ENCODE assay signal across 13 cellular contexts in genomic region chr16:45454-45853, GRCh38. TPM values are rescaled to one million over a fixed set of nuclear protein-coding genes. Genes with fewer than 3 reads are reported as not detected.
DNase-seq lines count a peak whose midpoint lies in the region; ATAC-seq and TF ChIP-seq lines count a peak whose summit lies in the region.
"Had no signal": no experiment of that assay in that cellular context is flagged by ENCODE, and none has a peak within 500 bp of the region (broad histone marks: within the 10 kb centered on the region; RNA-seq: fewer than 3 reads in every experiment).

No MANE protein-coding gene starts in this region.

- H3K9me1 ChIP-seq in IMR-90 (ENCODE audit: insufficient read depth, low read length), result peaks cover 4% of the 10 kb centered on the region; the same call in 1 of the 2 replicates

- no peaks in the 10 kb centered on the region for H3K27me3 ChIP-seq in IMR-90 (ENCODE audit: control insufficient read depth, insufficient read depth, low read length)
- H3K27me3 ChIP-seq in stomach, result no peaks in the 10 kb centered on the region

- TF ChIP-seq CTCF in IMR-90 (conservative IDR thresholded peaks at IDR 0.05; ENCODE audit: low read depth, low read length) (no peak), WTC11 (IDR thresholded peaks at IDR 0.05) (no peak), stomach (IDR thresholded peaks at IDR 0.05) (no peak)

- no peak overlapping the region for H4K5ac ChIP-seq in IMR-90 (ENCODE audit: low read depth, low read length)

- H3K4me3 ChIP-seq in IMR-90 (ENCODE audit: insufficient read depth, low read depth, low read length), result no peak overlapping the region
- no peak overlapping the region for H3K4me3 ChIP-seq in stomach

- H4K20me1 ChIP-seq in IMR-90 (ENCODE audit: insufficient read depth, low read length), result peaks cover 3% of the 10 kb centered on the region; the same call in 1 of the 2 replicates

- no peak for TF ChIP-seq POLR2A in IMR-90 (IDR thresholded peaks at IDR 0.05; ENCODE audit: low read depth, low read length)
- no peak for TF ChIP-seq POLR2A in stomach (IDR thresholded peaks at IDR 0.05)

- no peaks in the 10 kb centered on the region for H3K27me3 Mint-ChIP-seq in WTC11 (ENCODE audit: low read depth)
- no peaks in the 10 kb centered on the region for H3K27me3 Mint-ChIP-seq in stimulated activated memory B cell treated with anti-CD40 and anti-IgM and Interleukin-4, amounts not matched to agents 10 μg/mL and 1 μg/mL and 100 μg/mL, for 72 hours

- H3K4me2 ChIP-seq in IMR-90 (ENCODE audit: low read depth, low read length), result no peak overlapping the region

- no peak overlapping the region for H2BK5ac ChIP-seq in IMR-90 (ENCODE audit: low read depth, low read length, poor library complexity, severe bottlenecking)

- peaks cover 25% of the 10 kb centered on the region for H3K9me3 Mint-ChIP-seq in WTC11
- H3K9me3 Mint-ChIP-seq in stimulated activated memory B cell treated with anti-CD40 and anti-IgM and Interleukin-4, amounts not matched to agents 10 μg/mL and 1 μg/mL and 100 μg/mL, for 72 hours, result no peaks in the 10 kb centered on the region

- no peak overlapping the region for H2BK20ac ChIP-seq in IMR-90 (ENCODE audit: low read depth, low read length)

- H3K27ac Mint-ChIP-seq in WTC11, result no peak overlapping the region
- peak overlapping the region; percentile 17 for H3K27ac Mint-ChIP-seq in stimulated activated memory B cell treated with anti-CD40 and anti-IgM and Interleukin-4, amounts not matched to agents 10 μg/mL and 1 μg/mL and 100 μg/mL, for 72 hours

- H3K27ac ChIP-seq in IMR-90 (ENCODE audit: insufficient read depth, low read length) (no peak overlapping the region), stomach (no peak overlapping the region)

- H3K9me3 ChIP-seq in IMR-90 (ENCODE audit: control insufficient read depth, insufficient read depth, low read length) (no peaks in the 10 kb centered on the region), stomach (no peaks in the 10 kb centered on the region)

- peaks cover 77% of the 10 kb centered on the region for H3K36me3 Mint-ChIP-seq in WTC11
- H3K36me3 Mint-ChIP-seq in stimulated activated memory B cell treated with anti-CD40 and anti-IgM and Interleukin-4, amounts not matched to agents 10 μg/mL and 1 μg/mL and 100 μg/mL, for 72 hours, result peaks cover 64% of the 10 kb centered on the region

- intact Hi-C loops in IMR-90 (cut with micrococcal nuclease), result no loop called here
- intact Hi-C loops in stomach (cut with DNase I; ENCODE audit: low total_unique reads), result no loop called here

- POLR2A ChIA-PET in IMR-90 (lab: Charles Lee; ENCODE audit: unreplicated experiment), result no interaction called here
- POLR2A ChIA-PET in WTC11 (lab: Charles Lee), result no interaction called here

- no peak overlapping the region for H3K9ac ChIP-seq in IMR-90 (ENCODE audit: low read depth, low read length)

- H3K4me1 ChIP-seq in IMR-90 (ENCODE audit: control insufficient read depth, insufficient read depth, low read length) (peaks cover 5% of the 10 kb centered on the region; the same call in 1 of the 2 replicates), stomach (peaks cover 0 to 8% (median 0%) of the 10 kb centered on the region in 4 donors)

- no peak overlapping the region for H3K14ac ChIP-seq in IMR-90 (replicated peaks; ENCODE audit: low read depth, low read length)

- no peak overlapping the region for H3K56ac ChIP-seq in IMR-90 (ENCODE audit: extremely low read depth, insufficient read depth, low read length)

- no peak for TF ChIP-seq RAD21 in IMR-90 (IDR thresholded peaks at IDR 0.05; ENCODE audit: low read length)

- H2BK120ac ChIP-seq in IMR-90 (ENCODE audit: low read depth, low read length), result no peak overlapping the region

- H3K36me3 ChIP-seq in IMR-90 (ENCODE audit: control insufficient read depth, insufficient read depth, low read length) (peaks cover 16% of the 10 kb centered on the region), stomach (peaks cover 11 to 74% (median 59%) of the 10 kb centered on the region in 4 donors)

- H3K23ac ChIP-seq in IMR-90 (ENCODE audit: low read depth, low read length), result no peak overlapping the region

- H3K4me3 Mint-ChIP-seq in WTC11, result no peak overlapping the region
- H3K4me3 Mint-ChIP-seq in stimulated activated memory B cell treated with anti-CD40 and anti-IgM and Interleukin-4, amounts not matched to agents 10 μg/mL and 1 μg/mL and 100 μg/mL, for 72 hours, result no peak overlapping the region

- DNase-seq in NCI-H748 (lab: John Stamatoyannopoulos, UW; ENCODE audit: unreplicated experiment) (peak; percentile 31), NCI-H748 treated with DMSO at 0.1 percent for 48 hours (lab: John Stamatoyannopoulos, UW) (no peak), IMR-90 (no peak), WTC11 (ENCODE audit: low spot score) (no peak), germinal center (ENCODE audit: low spot score) (no peak), stomach (no peak)
- DNase-seq: C1 segment of cervical spinal cord, DMS 273 treated with DMSO at 0.1 percent for 48 hours, NCI-H187, RPMI8226, SIG-M5 had no signal

- H2AK5ac ChIP-seq in IMR-90 (ENCODE audit: low read depth, low read length), result no peak overlapping the region

- no peak overlapping the region for H3K4ac ChIP-seq in IMR-90 (ENCODE audit: low read depth, low read length)

- H3K79me1 ChIP-seq in IMR-90 (ENCODE audit: low read depth in 1 of 2, low read length in 2 of 2), result peaks cover 10 to 14% of the 10 kb centered on the region in 2 experiments; a peak in 3 of 4 replicates

- H2AK9ac ChIP-seq in IMR-90 (replicated peaks; ENCODE audit: low read depth, low read length, poor library complexity), result no peak overlapping the region

- CTCF ChIA-PET in IMR-90 (lab: Yijun Ruan, JAX) (interaction anchor here (0.6 kb wide), 1 partner anchor 8 kb away, joined by 3 read pairs; the partner anchor contains the start of genes POLR3K and SNRNP25), WTC11 (lab: Charles Lee) (no interaction called here)

- dilution Hi-C loops in IMR-90 (cut with HindIII; ENCODE audit: low sequenced_read_pairs, unreplicated experiment), result no loop called here

- WGBS in IMR-90 (ENCODE audit: extremely low coverage in 2 of 2, insufficient read length in 1 of 2), 2 experiments, result 95% methylated on average over 3 of the region's 5 CpGs; no CpG with 5 or more reads in 1 of the 2 experiments
- WGBS in stomach, 5 donors, result 68 to 78% (median 74%) methylated on average over 5 of the region's 5 CpGs

- no peaks in the 10 kb centered on the region for H3K4me1 Mint-ChIP-seq in WTC11
- H3K4me1 Mint-ChIP-seq in stimulated activated memory B cell treated with anti-CD40 and anti-IgM and Interleukin-4, amounts not matched to agents 10 μg/mL and 1 μg/mL and 100 μg/mL, for 72 hours, result peaks cover 22% of the 10 kb centered on the region

- peak; percentile 32; the same call in 1 of the 2 replicates for ATAC-seq in IMR-90 (ENCODE audit: low read depth)
- ATAC-seq in WTC11, result no peak
- ATAC-seq in stimulated activated memory B cell treated with anti-CD40 and anti-IgM and Interleukin-4, amounts not matched to agents 10 μg/mL and 1 μg/mL and 100 μg/mL, for 72 hours, result no peak
- no peak for ATAC-seq in HG02610 (IDR thresholded peaks at IDR 0.05; ENCODE audit: unreplicated experiment)

- no peak overlapping the region for H2AFZ ChIP-seq in IMR-90 (replicated peaks; ENCODE audit: low read length, poor library complexity)

- H4K91ac ChIP-seq in IMR-90 (ENCODE audit: insufficient read depth, low read depth, low read length), result no peak overlapping the region

- no TSS peak for BruUV-seq in IMR-90 (replicated peaks; lab: Mats Ljungman, UMichigan)

- in situ Hi-C loops in IMR-90 (cut with MboI; ENCODE audit: low sequenced_read_pairs), result no loop called here

- TF ChIP-seq EP300 in stomach (IDR thresholded peaks at IDR 0.05), result no peak

- H4K8ac ChIP-seq in IMR-90 (ENCODE audit: low read depth in 2 of 2, low read length in 2 of 2), result no peak overlapping the region

- H3K18ac ChIP-seq in IMR-90 (ENCODE audit: low read depth, low read length), result no peak overlapping the region

- H2BK15ac ChIP-seq in IMR-90 (ENCODE audit: low read depth, low read length), result no peak overlapping the region

TF ChIP-seq in IMR-90, 13 proteins besides CTCF, POLR2A, EP300 and RAD21 (continues in another document):
- no peak for TF ChIP-seq SMC3 (IDR thresholded peaks at IDR 0.05; ENCODE audit: low read depth, low read length)
- TF ChIP-seq MAZ (IDR thresholded peaks at IDR 0.05; ENCODE audit: borderline replicate concordance, low read depth, low read length), result no peak

TF ChIP-seq in WTC11, 78 proteins besides CTCF, POLR2A, EP300 and RAD21 (continues in another document):
- TF ChIP-seq FOXJ3 (CRISPR knock-in tag; IDR thresholded peaks at IDR 0.05; ENCODE audit: borderline replicate concordance), result no peak

RNA-seq across cellular contexts. Expression of gene POLR3K, which starts 8.0 kb away (rescaled TPM):
- 9.0 and 10.6 TPM in 2 replicates for total RNA-seq in IMR-90 (2012; rRNA removed)
- 39.1 and 39.5 TPM in 2 replicates for polyA plus RNA-seq in IMR-90 (2012; rRNA removed)
- polyA plus RNA-seq in IMR-90 (2012; cell fraction: cytosol; rRNA removed), result 33.6 and 33.9 TPM in 2 replicates
- 9.4 and 11.5 TPM in 2 replicates for polyA plus RNA-seq in IMR-90 (2012; cell fraction: nucleus; rRNA removed; ENCODE audit: low replicate concordance)
- 37.9 to 40.1 TPM (median 38.6 TPM) in 3 replicates for total RNA-seq in WTC11 (2021)
- 1 to 10 TPM in 3 of 5 donors, not detected in 2; 2.2 to 5.5 (median 3.6) TPM for total RNA-seq in stomach
- polyA plus RNA-seq in stomach, result 10 to 100 TPM; 10.7 to 13.3 (median 10.9) TPM

RNA-seq across cellular contexts. Expression of gene SNRNP25, which starts 8.2 kb away (rescaled TPM):
- total RNA-seq in IMR-90 (2012; rRNA removed) (63.3 and 88.0 TPM in 2 replicates), WTC11 (2021) (51.6 to 55.9 TPM (median 54.7 TPM) in 3 replicates), stomach (10 to 100 TPM in 3 of 5 donors, 1 to 10 TPM in 2; 2.3 to 22.9 (median 11.9) TPM)
- polyA plus RNA-seq in IMR-90 (2012; rRNA removed) (67.2 and 73.7 TPM in 2 replicates), stomach (10 to 100 TPM; 30.2 to 40.2 (median 34.4) TPM)
- polyA plus RNA-seq in IMR-90 (2012; cell fraction: cytosol; rRNA removed), result 69.1 and 93.4 TPM in 2 replicates
- 23.8 and 33.0 TPM in 2 replicates for polyA plus RNA-seq in IMR-90 (2012; cell fraction: nucleus; rRNA removed; ENCODE audit: low replicate concordance)

RNA-seq across cellular contexts. Expression of gene RHBDF1, which starts 27.0 kb away (rescaled TPM):
- total RNA-seq in IMR-90 (2012; rRNA removed) (11.1 and 13.8 TPM in 2 replicates), WTC11 (2021) (40.9 to 60.8 TPM (median 44.2 TPM) in 3 replicates), stomach (100 to 1,000 TPM in 1 of 5 donors, 10 to 100 TPM in 4; 13.4 to 185 (median 30.4) TPM)
- polyA plus RNA-seq in IMR-90 (2012; rRNA removed) (86.6 and 92.3 TPM in 2 replicates), stomach (10 to 100 TPM; 10.2 to 38.3 (median 15.3) TPM)
- 42.6 and 77.4 TPM in 2 replicates for polyA plus RNA-seq in IMR-90 (2012; cell fraction: cytosol; rRNA removed)
- 448 and 954 TPM in 2 replicates for polyA plus RNA-seq in IMR-90 (2012; cell fraction: nucleus; rRNA removed; ENCODE audit: low replicate concordance)

RNA-seq across cellular contexts. Expression of gene MPG, which starts 32.6 kb away (rescaled TPM):
- total RNA-seq in IMR-90 (2012; rRNA removed) (66.7 and 74.2 TPM in 2 replicates), WTC11 (2021) (60.0 to 62.0 TPM (median 60.0 TPM) in 3 replicates), stomach (100 to 1,000 TPM in 1 of 5 donors, 10 to 100 TPM in 4; 33.3 to 102 (median 76.2) TPM)
- polyA plus RNA-seq in IMR-90 (2012; rRNA removed) (135 and 155 TPM in 2 replicates), stomach (100 to 1,000 TPM in 2 of 3 donors, 10 to 100 TPM in 1; 90.6 to 112 (median 112) TPM)
- polyA plus RNA-seq in IMR-90 (2012; cell fraction: cytosol; rRNA removed), result 189 TPM in 2 replicates
- polyA plus RNA-seq in IMR-90 (2012; cell fraction: nucleus; rRNA removed; ENCODE audit: low replicate concordance), result 46.4 and 84.3 TPM in 2 replicates
